ENCODE assay signal across 12 cellular contexts in genomic region chr4:13640149-13640671, GRCh38. TPM values are rescaled to one million over a fixed set of nuclear protein-coding genes. Genes with fewer than 3 reads are reported as not detected.
DNase-seq lines count a peak whose midpoint lies in the region; ATAC-seq, FAIRE-seq and TF ChIP-seq lines count a peak whose summit lies in the region.
"Had no signal": no experiment of that assay in that cellular context is flagged by ENCODE, and none has a peak within 500 bp of the region (broad histone marks: within the 10 kb centered on the region; RNA-seq: fewer than 3 reads in every experiment).

No MANE protein-coding gene starts in this region.

- peak overlapping the region; percentile 61 for H3K4me2 ChIP-seq in keratinocyte (ENCODE audit: control insufficient read depth, extremely low read depth, insufficient read depth, low read depth, low read length)

- no peak overlapping the region for H3K9ac ChIP-seq in adipocyte (ENCODE audit: low read length)
- no peak overlapping the region for H3K9ac ChIP-seq in keratinocyte (ENCODE audit: control insufficient read depth, extremely low read depth, insufficient read depth, low read length)

- DNase-seq in AG04450 (ENCODE audit: low read depth, low spot score) (no peak), HFFc6 (peak; percentile 86), adipocyte (ENCODE audit: low read depth) (peak; percentile 19), keratinocyte (ENCODE audit: low read depth, low spot score) (peak; percentile 83), HK-2 (ENCODE audit: unreplicated experiment) (no peak), SKM-1 treated with dmso at 0.1 percent for 144 hours (lab: John Stamatoyannopoulos, UW; ENCODE audit: unreplicated experiment) (no peak)
- DNase-seq: activated CD4-positive, alpha-beta T cell treated with anti-CD3 and anti-CD28 coated beads, Interleukin-2, amount 10 ng/mL, durations not matched to agents 24 days and 14 days; activated naive CD8-positive, alpha-beta T cell treated with anti-CD3 and anti-CD28 coated beads for 36 hours; NK-92 treated with Interleukin-12 subunit alpha and Interleukin-12 subunit beta, amount 100 ng/mL, for 24 hours had no signal

- peaks cover 43% of the 10 kb centered on the region for H3K4me1 Mint-ChIP-seq in HFFc6 (ENCODE audit: low read depth)
- H3K4me1 Mint-ChIP-seq: activated CD4-positive, alpha-beta T cell treated with anti-CD3 and anti-CD28 coated beads, Interleukin-2, amount 10 ng/mL, durations not matched to agents 24 days and 14 days; activated naive CD8-positive, alpha-beta T cell treated with anti-CD3 and anti-CD28 coated beads for 36 hours had no signal

- H3K79me2 ChIP-seq in keratinocyte (ENCODE audit: control insufficient read depth, insufficient read depth, low read length), result no peaks in the 10 kb centered on the region

- no peaks in the 10 kb centered on the region for H4K20me1 ChIP-seq in keratinocyte (ENCODE audit: control insufficient read depth, extremely low read depth, insufficient read depth, low read length)

- no peak for TF ChIP-seq CTCF in AG04450 (IDR thresholded peaks at IDR 0.05; ENCODE audit: low read depth, low read length)
- no peak for TF ChIP-seq CTCF in HFFc6 (IDR thresholded peaks at IDR 0.05)
- no peak for TF ChIP-seq CTCF in keratinocyte (optimal IDR thresholded peaks at IDR 0.05 in 1 of 3, IDR thresholded peaks at IDR 0.05 in 1 of 3, conservative IDR thresholded peaks at IDR 0.05 in 1 of 3; ENCODE audit: extremely low read depth in 1 of 3, insufficient read depth in 2 of 3, low read length in 3 of 3)

- CTCF ChIA-PET in AG04450 (lab: Charles Lee), result interaction anchor here (5.7 kb wide), 1 partner anchor 14 kb away, joined by 89 read pairs; no protein-coding TSS in a partner anchor

- no peaks in the 10 kb centered on the region for H3K9me3 Mint-ChIP-seq in HFFc6
- H3K9me3 Mint-ChIP-seq: activated CD4-positive, alpha-beta T cell treated with anti-CD3 and anti-CD28 coated beads, Interleukin-2, amount 10 ng/mL, durations not matched to agents 24 days and 14 days; activated naive CD8-positive, alpha-beta T cell treated with anti-CD3 and anti-CD28 coated beads for 36 hours had no signal

- no peaks in the 10 kb centered on the region for H3K36me3 Mint-ChIP-seq in HFFc6 (ENCODE audit: low read depth)
- H3K36me3 Mint-ChIP-seq: activated naive CD8-positive, alpha-beta T cell treated with anti-CD3 and anti-CD28 coated beads for 36 hours had no signal

- H3K4me1 ChIP-seq in adipocyte (ENCODE audit: control insufficient read depth, insufficient read depth, low read length), result peaks cover 36% of the 10 kb centered on the region
- peaks cover 11% of the 10 kb centered on the region for H3K4me1 ChIP-seq in keratinocyte (ENCODE audit: control insufficient read depth, extremely low read depth, insufficient read depth, low read length)

- H3K27me3 ChIP-seq in AG04450 (ENCODE audit: control insufficient read depth, insufficient read depth, low read length) (peaks cover 10% of the 10 kb centered on the region), adipocyte (replicated peaks; ENCODE audit: control insufficient read depth, insufficient read depth, low read length) (no peaks in the 10 kb centered on the region), keratinocyte (ENCODE audit: control insufficient read depth, extremely low read depth, insufficient read depth, low read length) (no peaks in the 10 kb centered on the region)
- H3K27me3 ChIP-seq: esophagus muscularis mucosa had no signal

- peak overlapping the region; percentile 71 for H3K4me3 Mint-ChIP-seq in HFFc6
- H3K4me3 Mint-ChIP-seq: activated CD4-positive, alpha-beta T cell treated with anti-CD3 and anti-CD28 coated beads, Interleukin-2, amount 10 ng/mL, durations not matched to agents 24 days and 14 days; activated naive CD8-positive, alpha-beta T cell treated with anti-CD3 and anti-CD28 coated beads for 36 hours had no signal

- FAIRE-seq in keratinocyte (lab: Jason Lieb, UNC), result peak; percentile 90

- POLR2A ChIA-PET in AG04450 (lab: Yijun Ruan, JAX), result no interaction called here

- H3K36me3 ChIP-seq in adipocyte (ENCODE audit: control insufficient read depth, insufficient read depth, low read length, severe bottlenecking), result no peaks in the 10 kb centered on the region
- no peaks in the 10 kb centered on the region for H3K36me3 ChIP-seq in keratinocyte (ENCODE audit: control insufficient read depth in 2 of 2, extremely low read depth in 1 of 2, insufficient read depth in 2 of 2, low read length in 2 of 2)
- H3K36me3 ChIP-seq: esophagus muscularis mucosa had no signal

- H3K27ac Mint-ChIP-seq in HFFc6, result peak overlapping the region; percentile 83
- H3K27ac Mint-ChIP-seq: activated CD4-positive, alpha-beta T cell treated with anti-CD3 and anti-CD28 coated beads, Interleukin-2, amount 10 ng/mL, durations not matched to agents 24 days and 14 days; activated naive CD8-positive, alpha-beta T cell treated with anti-CD3 and anti-CD28 coated beads for 36 hours had no signal

- H3K9me3 ChIP-seq in AG04450 (ENCODE audit: control insufficient read depth, insufficient read depth, low read length) (no peaks in the 10 kb centered on the region), adipocyte (ENCODE audit: control insufficient read depth, low read length) (no peaks in the 10 kb centered on the region), keratinocyte (ENCODE audit: control insufficient read depth, low read depth, low read length) (no peaks in the 10 kb centered on the region)
- H3K9me3 ChIP-seq: esophagus muscularis mucosa had no signal

- ATAC-seq in HG03139 (IDR thresholded peaks at IDR 0.05; ENCODE audit: unreplicated experiment) (no peak), GM18868 (IDR thresholded peaks at IDR 0.05; ENCODE audit: unreplicated experiment) (no peak)

- H3K4me3 ChIP-seq in AG04450 (ENCODE audit: low read depth, low read length) (0 out of 2 replicates have a peak overlapping the region, but pooled peaks have one; percentile 10), adipocyte (ENCODE audit: low read length) (peak overlapping the region; percentile 1), keratinocyte (ENCODE audit: control insufficient read depth in 2 of 3, extremely low read depth in 1 of 3, insufficient read depth in 2 of 3, low read depth in 1 of 3, low read length in 3 of 3) (no peak overlapping the region)
- H3K4me3 ChIP-seq: esophagus muscularis mucosa had no signal

- H3K9me1 ChIP-seq in keratinocyte (ENCODE audit: control insufficient read depth, extremely low read depth, insufficient read depth, low read length), result no peaks in the 10 kb centered on the region

- dilution Hi-C loops in keratinocyte (cut with MboI; ENCODE audit: extremely low pct_ligation_motif_present, low sequenced_read_pairs), result no loop called here

- peaks cover 9% of the 10 kb centered on the region for H3K27me3 Mint-ChIP-seq in HFFc6 (ENCODE audit: insufficient read depth)

- H3K27ac ChIP-seq in AG04450 (ENCODE audit: low read depth, low read length) (no peak overlapping the region), keratinocyte (ENCODE audit: control insufficient read depth, insufficient read depth, low read length) (peak overlapping the region; percentile 61)
- H3K27ac ChIP-seq: esophagus muscularis mucosa had no signal

- no peak overlapping the region for H2AFZ ChIP-seq in keratinocyte (ENCODE audit: control insufficient read depth, low read length)

RNA-seq across cellular contexts. Expression of gene BOD1L1, which starts 12.7 kb away (rescaled TPM):
- polyA plus RNA-seq in AG04450 (2011; rRNA removed) (17.9 and 23.1 TPM in 2 replicates), keratinocyte (14.3 to 20.6 TPM (median 17.8 TPM) in 3 replicates)
- 25.3 and 38.5 TPM in 2 replicates for polyA minus RNA-seq in AG04450 (2011; rRNA and poly(A)+ RNA removed)
- 10 to 100 TPM; 22.9 to 24.9 (median 24.6) TPM for total RNA-seq in HFFc6 (2021; fragmentation: NEBNext Ultra II Directional; extraction: Animal tissue kit (Norgen Biotek cat#: 25700))
- 61.6 TPM for polyA plus RNA-seq in keratinocyte (2011; ENCODE audit: low read depth)
- 9.0 and 14.1 TPM in 2 replicates for polyA plus RNA-seq in keratinocyte (2011; cell fraction: cytosol; rRNA removed)
- 39.9 and 52.6 TPM in 2 replicates for polyA plus RNA-seq in keratinocyte (2011; cell fraction: nucleus; rRNA removed)
- 19.4 and 21.0 TPM in 2 replicates for polyA plus RNA-seq in keratinocyte (2012; ENCODE audit: low replicate concordance)
- polyA minus RNA-seq in keratinocyte, result 7.6 to 30.7 TPM (median 14.7 TPM) in 3 replicates
- polyA minus RNA-seq in keratinocyte (2011; cell fraction: cytosol; rRNA and poly(A)+ RNA removed), result 9.0 TPM
- polyA minus RNA-seq in keratinocyte (2011; cell fraction: nucleus; rRNA and poly(A)+ RNA removed), result 23.8 and 49.0 TPM in 2 replicates

Comparison
In these comparisons a context has a peak if more than half of its experiments do, and no peak if none do; other contexts are left out.
1. DNase-seq: peak in HFFc6 (single experiment), adipocyte (single experiment) and keratinocyte (single experiment); none in AG04450 (single experiment), HK-2 (single experiment) and SKM-1 treated with dmso at 0.1 percent for 144 hours (single experiment).
2. H3K4me3 ChIP-seq: peak in AG04450 (single experiment) and adipocyte (single experiment); none in keratinocyte (0 of 3).